ENCODE assay signal across 18 cellular contexts in genomic region chr12:107570721-107571120, GRCh38.
DNase-seq lines count a peak whose midpoint lies in the region; ATAC-seq and TF ChIP-seq lines count a peak whose summit lies in the region.
"Had no signal": no experiment of that assay in that cellular context is flagged by ENCODE, and none has a peak within 500 bp of the region (broad histone marks: within the 10 kb centered on the region; RNA-seq: fewer than 3 reads in every experiment).

No MANE protein-coding gene starts in this region.

- H3K9ac ChIP-seq in GM23248, result no peak overlapping the region
- H3K9ac ChIP-seq: parathyroid adenoma had no signal

- H4K20me1 ChIP-seq in GM23248 (ENCODE audit: insufficient read depth), result no peaks in the 10 kb centered on the region

- H2AFZ ChIP-seq in GM23248, result no peak overlapping the region
- H2AFZ ChIP-seq: parathyroid adenoma had no signal

- H3K27me3 ChIP-seq in GM23248 (replicated peaks; ENCODE audit: insufficient read depth), result no peaks in the 10 kb centered on the region
- H3K27me3 ChIP-seq: testis had no signal

- no peak for TF ChIP-seq CTCF in choroid plexus epithelial cell (conservative IDR thresholded peaks at IDR 0.05; ENCODE audit: low read depth, low read length)

- H3K4me3 ChIP-seq in GM23248 (no peak overlapping the region), choroid plexus epithelial cell (ENCODE audit: low read depth, low read length) (no peak overlapping the region)
- H3K4me3 ChIP-seq: GM12878, lung, smooth muscle cell, testis had no signal

- 57 to 58% methylated on average over 1 of the region's 1 CpG for WGBS in GM23248 (ENCODE audit: low coverage in 1 of 2, low lambda C conversion rate in 2 of 2, missing lambda C conversion rate in 2 of 2), 2 experiments

- no peak overlapping the region for H3K27ac ChIP-seq in GM23248
- H3K27ac ChIP-seq: HL-60, parathyroid adenoma, testis had no signal

- DNase-seq in GM23248 (peak; percentile 69), NCI-H69 (lab: John Stamatoyannopoulos, UW) (peak; percentile 88), choroid plexus epithelial cell (ENCODE audit: low read depth) (peak; percentile 91), left colon (peak in 1 of 2 donors; percentile 33), NOMO-1 treated with DMSO at 0.1 percent for 48 hours (lab: John Stamatoyannopoulos, UW; ENCODE audit: unreplicated experiment) (no peak), KBM-7 (no peak), NCI-H2227 (lab: John Stamatoyannopoulos, UW; ENCODE audit: unreplicated experiment) (no peak)
- DNase-seq: activated CD4-positive, CD25-positive, alpha-beta regulatory T cell; cerebellar nuclear complex; naive B cell; NCI-H345; testis had no signal

- H3F3A ChIP-seq in GM23248 (ENCODE audit: insufficient read depth), result no peaks in the 10 kb centered on the region

- no peaks in the 10 kb centered on the region for H3K36me3 ChIP-seq in GM23248 (ENCODE audit: low read depth)

- no peaks in the 10 kb centered on the region for H3K79me2 ChIP-seq in GM23248 (ENCODE audit: insufficient read depth)

- H3K9me2 ChIP-seq in GM23248 (ENCODE audit: insufficient read depth), result no peaks in the 10 kb centered on the region

- in situ Hi-C loops in GM23248 (cut with MboI), result no loop called here
- in situ Hi-C loops in KBM-7 (cut with MboI; ENCODE audit: low pct_unique_long_range_greater_than_20kb, low sequenced_read_pairs), result no loop called here

- H3K4me1 ChIP-seq in GM23248 (ENCODE audit: insufficient read depth), result no peaks in the 10 kb centered on the region
- H3K4me1 ChIP-seq: parathyroid adenoma, testis had no signal

- no peak overlapping the region for H3K4me2 ChIP-seq in GM23248 (ENCODE audit: unreplicated experiment)
- H3K4me2 ChIP-seq: smooth muscle cell had no signal

- no peaks in the 10 kb centered on the region for H3K9me3 ChIP-seq in GM23248 (ENCODE audit: low read depth)
- H3K9me3 ChIP-seq: testis had no signal

- intact Hi-C loops in left colon (cut with DNase I, micrococcal nuclease), result no loop called here

- ATAC-seq in left colon (peak; percentile 31), HG02884 (IDR thresholded peaks at IDR 0.05; ENCODE audit: unreplicated experiment) (no peak)
- ATAC-seq: GM12878 had no signal

Comparison
In these comparisons a context has a peak if more than half of its experiments do, and no peak if none do; other contexts are left out.
1. DNase-seq: peak in GM23248 (single experiment), NCI-H69 (single experiment) and choroid plexus epithelial cell (single experiment); none in NOMO-1 treated with DMSO at 0.1 percent for 48 hours (single experiment), KBM-7 (single experiment) and NCI-H2227 (single experiment).